In genomic region chr5:9046756-9047481, GRCh38 we compare ENCODE assay signal across 11 cellular contexts.
DNase-seq lines count a peak whose midpoint lies in the region; ATAC-seq and TF ChIP-seq lines count a peak whose summit lies in the region.
"Had no signal": no experiment of that assay in that cellular context is flagged by ENCODE, and none has a peak within 500 bp of the region (broad histone marks: within the 10 kb centered on the region; RNA-seq: fewer than 3 reads in every experiment).

No MANE protein-coding gene starts in this region.

- H3K27ac ChIP-seq in esophagus (ENCODE audit: low read depth in 2 of 2, low read length in 1 of 2) (peak overlapping the region; percentile 42 to 72), lung (ENCODE audit: low read depth in 1 of 2, low read length in 1 of 2) (peak overlapping the region; percentile 17 to 38)

- WGBS in esophagus, 2 donors: 59 to 63% methylated on average over 3 of the region's 3 CpGs
- 57 to 63% methylated on average over 3 of the region's 3 CpGs for WGBS in lung, 2 donors

- H3K9me3 ChIP-seq in esophagus (ENCODE audit: control insufficient read depth in 2 of 2, insufficient read depth in 1 of 2, low read depth in 1 of 2, low read length in 1 of 2): no peaks in the 10 kb centered on the region
- peaks cover 0 to 4% of the 10 kb centered on the region in 2 donors for H3K9me3 ChIP-seq in lung (ENCODE audit: control insufficient read depth in 2 of 2, insufficient read depth in 1 of 2, low read length in 1 of 2)

- CTCF ChIA-PET in BJ (lab: Yijun Ruan, JAX) (interaction anchor here (1.9 kb wide), 1 partner anchor 8 kb away, joined by 7 read pairs; no protein-coding TSS in a partner anchor), GM10248 (lab: Yijun Ruan, JAX) (interaction anchor here (1.3 kb wide), 1 partner anchor 8 kb away, joined by 4 read pairs; no protein-coding TSS in a partner anchor)

- DNase-seq in BJ (ENCODE audit: low read depth): peak; percentile 86
- DNase-seq in OCI-M1 (lab: John Stamatoyannopoulos, UW): peak; percentile 22
- peak; percentile 36 for DNase-seq in lung (ENCODE audit: low spot score)
- DNase-seq in Kasumi-1 (lab: John Stamatoyannopoulos, UW): no peak
- no peak for DNase-seq in GM10248 (ENCODE audit: extremely low spot score)
- DNase-seq: activated CD4-positive, CD25-positive, alpha-beta regulatory T cell; activated naive CD4-positive, alpha-beta T cell treated with anti-CD3 and anti-CD28 coated beads, Interleukin-2, amount 10 ng/mL, durations not matched to agents 7 days and 5 days; CD8-positive, alpha-beta T cell had no signal

- peaks cover 0 to 2% of the 10 kb centered on the region in 2 donors for H3K4me1 ChIP-seq in esophagus (ENCODE audit: control insufficient read depth in 2 of 2, insufficient read depth in 2 of 2, low read length in 1 of 2)
- H3K4me1 ChIP-seq in lung (ENCODE audit: control insufficient read depth in 2 of 2, insufficient read depth in 2 of 2, low read length in 2 of 2): peaks cover 0 to 6% of the 10 kb centered on the region in 2 donors

- no peak overlapping the region for H3K4me3 ChIP-seq in BJ (ENCODE audit: low read depth, low read length)
- H3K4me3 ChIP-seq in esophagus (ENCODE audit: low read depth in 1 of 2, low read length in 2 of 2): no peak overlapping the region
- no peak overlapping the region for H3K4me3 ChIP-seq in lung

- no peaks in the 10 kb centered on the region for H3K27me3 ChIP-seq in BJ (ENCODE audit: control insufficient read depth, insufficient read depth, low read length)
- no peaks in the 10 kb centered on the region for H3K27me3 ChIP-seq in esophagus (ENCODE audit: control insufficient read depth in 1 of 2, insufficient read depth in 2 of 2, low read length in 2 of 2)
- H3K27me3 ChIP-seq in lung (ENCODE audit: control insufficient read depth, insufficient read depth): no peaks in the 10 kb centered on the region

- TF ChIP-seq CTCF in BJ (IDR thresholded peaks at IDR 0.05; ENCODE audit: insufficient read depth, low read depth, low read length) (no peak), lung (IDR thresholded peaks at IDR 0.05; ENCODE audit: control extremely low read depth, extremely low read depth) (no peak), GM10248 (IDR thresholded peaks at IDR 0.05; ENCODE audit: control extremely low read depth, extremely low read depth, low read depth, missing control alignments) (no peak)

- ATAC-seq in lung (ENCODE audit: insufficient read depth, low FRiP score) (peak; percentile 51), GM18517 (IDR thresholded peaks at IDR 0.05; ENCODE audit: unreplicated experiment) (no peak), GM18909 (IDR thresholded peaks at IDR 0.05; ENCODE audit: poor library complexity, unreplicated experiment) (no peak)
- ATAC-seq: CD8-positive, alpha-beta T cell had no signal

- POLR2A ChIA-PET in BJ (lab: Charles Lee): interaction anchor here (0.5 to 0.8 kb wide), 2 partner anchors 33 to 420 kb away, joined by 3 read pairs; no protein-coding TSS in a partner anchor
- POLR2A ChIA-PET in GM10248 (lab: Yijun Ruan, JAX): no interaction called here

- H3K36me3 ChIP-seq in BJ (ENCODE audit: control insufficient read depth, insufficient read depth, low read length): peaks cover 9% of the 10 kb centered on the region
- H3K36me3 ChIP-seq in esophagus (ENCODE audit: control insufficient read depth in 2 of 2, insufficient read depth in 2 of 2, low read length in 1 of 2): peaks cover 0 to 2% of the 10 kb centered on the region in 2 donors
- H3K36me3 ChIP-seq in lung (ENCODE audit: control insufficient read depth in 2 of 2, insufficient read depth in 2 of 2, low read length in 2 of 2): peaks cover 2 to 4% of the 10 kb centered on the region in 2 donors

Comparison
In these comparisons a context has a peak if more than half of its experiments do, and no peak if none do; other contexts are left out.
1. DNase-seq: peak in BJ (single experiment), OCI-M1 (single experiment) and lung (single experiment); none in Kasumi-1 (0 of 2) and GM10248 (single experiment).